Comparison of ENCODE assay signal across 8 cellular contexts in the genomic region with DNA sequence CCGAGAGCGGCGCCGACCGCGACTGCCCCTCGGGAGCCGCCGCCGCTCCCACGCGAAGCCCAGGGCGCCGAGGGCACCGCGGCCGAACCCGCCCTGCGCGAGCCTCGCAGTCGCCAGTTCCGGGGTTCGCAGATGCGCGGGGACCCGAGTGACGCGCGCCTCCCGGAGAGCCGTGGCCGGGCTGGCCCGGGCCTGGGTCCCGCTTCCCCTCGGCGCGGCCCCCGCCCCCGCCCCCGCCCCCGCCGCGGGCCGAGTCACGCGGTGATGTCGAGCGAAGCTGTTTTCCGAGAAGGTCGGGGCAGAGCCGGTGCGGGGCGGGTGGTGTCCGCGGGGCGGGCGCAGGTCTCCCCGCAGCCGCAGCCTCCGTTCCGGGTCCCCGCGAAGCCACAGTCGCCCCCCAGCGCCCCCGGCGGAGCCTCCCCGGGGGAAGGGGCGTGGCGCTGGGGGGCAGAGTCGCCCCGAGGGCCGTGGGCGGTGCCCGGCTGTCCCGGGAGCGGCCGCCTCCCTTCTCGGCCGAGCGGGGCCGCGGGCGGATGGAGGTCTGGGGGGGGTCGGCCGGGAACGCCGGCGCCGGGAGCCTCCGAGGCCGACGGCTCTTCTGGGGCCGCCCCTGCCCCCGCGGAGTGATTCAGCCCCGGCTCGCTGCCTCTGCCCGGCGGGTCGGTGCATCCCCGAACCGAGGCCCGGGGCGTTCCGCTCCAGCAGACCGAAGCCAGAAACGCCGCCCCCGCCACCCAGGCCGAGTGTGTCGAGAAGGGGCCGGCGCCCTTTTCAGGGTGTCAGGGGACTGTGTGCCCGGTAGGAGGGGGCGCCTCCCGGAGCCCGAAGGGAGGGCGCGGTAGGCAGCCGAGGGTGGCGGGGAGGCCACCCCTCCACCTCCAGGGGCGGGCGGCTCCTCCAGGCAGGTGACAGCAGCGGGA. TPM values are rescaled to one million over a fixed set of nuclear protein-coding genes. Genes with fewer than 3 reads are reported as not detected.
A peak's percentile ranks its signal among the peaks of the same experiment; 100 is the strongest.
DNase-seq lines count a peak whose midpoint lies in the region; ATAC-seq, FAIRE-seq and TF ChIP-seq lines count a peak whose summit lies in the region.

No MANE protein-coding gene starts in this region.

- no peaks in the 10 kb centered on the region for H3K36me3 Mint-ChIP-seq in T-helper 2 cell treated with Interferon-gamma antibody and Interleukin-4, amounts not matched to agents 5 μg/mL and 100 μg/mL, for 36 hours (ENCODE audit: low read depth)
- peaks cover 33% of the 10 kb centered on the region for H3K36me3 Mint-ChIP-seq in central memory CD8-positive, alpha-beta T cell (ENCODE audit: insufficient read depth)

- 1 to 2% methylated on average over 32 to 48 of the region's 126 CpGs for WGBS in lower leg skin, 2 donors

- no peaks in the 10 kb centered on the region for H3K9me3 Mint-ChIP-seq in T-helper 2 cell treated with Interferon-gamma antibody and Interleukin-4, amounts not matched to agents 5 μg/mL and 100 μg/mL, for 36 hours
- no peaks in the 10 kb centered on the region for H3K9me3 Mint-ChIP-seq in central memory CD8-positive, alpha-beta T cell

- TF ChIP-seq POLR2A in lower leg skin (IDR thresholded peaks at IDR 0.05) = no peak

- DNase-seq in GM19239 (ENCODE audit: insufficient read length, low spot score) (peak; percentile 78), lower leg skin (ENCODE audit: low spot score in 2 of 2) (no peak), posterior vena cava (ENCODE audit: low spot score) (no peak)
- DNase-seq in T-helper 2 cell treated with Interferon-gamma antibody and Interleukin-4, amounts not matched to agents 5 μg/mL and 100 μg/mL, for 36 hours (ENCODE audit: low spot score) = peak; percentile 67
- peak in 1 of 2 donors; percentile 43 for DNase-seq in central memory CD8-positive, alpha-beta T cell (ENCODE audit: low spot score in 2 of 2)
- peak; percentile 13 to 62 for DNase-seq in stimulated activated CD8-positive, alpha-beta memory T cell treated with anti-CD3 and anti-CD28 coated beads, Interleukin-7, amount 100 ng/mL, for 4 hours (ENCODE audit: low read depth in 2 of 2)

- H3K27ac Mint-ChIP-seq in T-helper 2 cell treated with Interferon-gamma antibody and Interleukin-4, amounts not matched to agents 5 μg/mL and 100 μg/mL, for 36 hours = no peak overlapping the region
- peak overlapping the region; percentile 87 for H3K27ac Mint-ChIP-seq in central memory CD8-positive, alpha-beta T cell (ENCODE audit: low read depth)

- intact Hi-C loops in lower leg skin (cut with DNase I; ENCODE audit: low total_unique reads) = no loop called here
- intact Hi-C loops in posterior vena cava (cut with DNase I) = no loop called here

- peaks cover 28% of the 10 kb centered on the region for H3K4me1 Mint-ChIP-seq in T-helper 2 cell treated with Interferon-gamma antibody and Interleukin-4, amounts not matched to agents 5 μg/mL and 100 μg/mL, for 36 hours (ENCODE audit: low read depth)
- H3K4me1 Mint-ChIP-seq in central memory CD8-positive, alpha-beta T cell = peaks cover 36% of the 10 kb centered on the region

- TF ChIP-seq CTCF in lower leg skin (IDR thresholded peaks at IDR 0.05) = no peak

- H3K4me3 ChIP-seq in lower leg skin (ENCODE audit: low read depth, poor library complexity, severe bottlenecking) = peak overlapping the region; percentile 80

- FAIRE-seq in GM19239 (lab: Jason Lieb, UNC) = no peak

- ATAC-seq in central memory CD8-positive, alpha-beta T cell (replicated peaks; ENCODE audit: extremely low read depth, poor library complexity, severe bottlenecking) = peak; percentile 2
- no peak for ATAC-seq in GM21423 (IDR thresholded peaks at IDR 0.05; ENCODE audit: unreplicated experiment)
- no peak for ATAC-seq in HG03469 (IDR thresholded peaks at IDR 0.05; ENCODE audit: unreplicated experiment)

- H3K4me3 Mint-ChIP-seq in T-helper 2 cell treated with Interferon-gamma antibody and Interleukin-4, amounts not matched to agents 5 μg/mL and 100 μg/mL, for 36 hours = no peak overlapping the region
- H3K4me3 Mint-ChIP-seq in central memory CD8-positive, alpha-beta T cell = peak overlapping the region; percentile 76

- peaks cover 28% of the 10 kb centered on the region for H3K27me3 Mint-ChIP-seq in T-helper 2 cell treated with Interferon-gamma antibody and Interleukin-4, amounts not matched to agents 5 μg/mL and 100 μg/mL, for 36 hours (ENCODE audit: low read depth)
- H3K27me3 Mint-ChIP-seq in central memory CD8-positive, alpha-beta T cell = peaks cover 10% of the 10 kb centered on the region

RNA-seq across cellular contexts. Expression of a gene that starts 1.5 kb away (rescaled TPM):
- 100 to 1,000 TPM; 208 to 343 (median 296) TPM for total RNA-seq in lower leg skin
- total RNA-seq in posterior vena cava = 100 to 1,000 TPM in 1 of 2 donors, 10 to 100 TPM in 1; 80.5 to 101 TPM

Comparison
In these comparisons a context has a peak if more than half of its experiments do, and no peak if none do; other contexts are left out.
1. DNase-seq: peak in GM19239 (single experiment), T-helper 2 cell treated with Interferon-gamma antibody and Interleukin-4, amounts not matched to agents 5 μg/mL and 100 μg/mL, for 36 hours (single experiment) and stimulated activated CD8-positive, alpha-beta memory T cell treated with anti-CD3 and anti-CD28 coated beads, Interleukin-7, amount 100 ng/mL, for 4 hours (2 of 2); none in lower leg skin (0 of 2) and posterior vena cava (single experiment).